9 cellular contexts compared by ENCODE assay signal in genomic region chr17:18442093-18442492, GRCh38. TPM values are rescaled to one million over a fixed set of nuclear protein-coding genes. Genes with fewer than 3 reads are reported as not detected.
DNase-seq lines count a peak whose midpoint lies in the region; ATAC-seq and TF ChIP-seq lines count a peak whose summit lies in the region.
"Not testable (repeated sequence)": the region's sequence is repeated elsewhere in the genome, so short reads cannot be mapped to it uniquely, and the experiment has no call there.
"Had no signal": no experiment of that assay in that cellular context is flagged by ENCODE, and none has a peak within 500 bp of the region (broad histone marks: within the 10 kb centered on the region; RNA-seq: fewer than 3 reads in every experiment).

No MANE protein-coding gene starts in this region.

- not testable (repeated sequence) for H3K36me3 ChIP-seq in Panc1 (ENCODE audit: control insufficient read depth, insufficient read depth, low read length); esophagus muscularis mucosa

- DNase-seq in CD4-positive, alpha-beta T cell = peak in 9 of 10 experiments; percentile 5 to 60 (median 37)
- DNase-seq in Panc1 (ENCODE audit: low read depth, low spot score); esophagus muscularis mucosa (ENCODE audit: extremely low spot score): not testable (repeated sequence)
- DNase-seq in activated CD8-positive, alpha-beta T cell treated with anti-CD3 and anti-CD28 coated beads for 36 hours = peak; percentile 75
- DNase-seq in activated naive CD4-positive, alpha-beta T cell treated with Interleukin-2 at 50 U/mL for 16 hours = peak; percentile 45
- DNase-seq in memory B cell (ENCODE audit: low spot score in 2 of 2) = peak in 1 of 2 donors; percentile 46
- peak; percentile 37 to 50 for DNase-seq in stimulated activated CD4-positive, alpha-beta T cell treated with anti-CD3 and anti-CD28 coated beads, Interleukin-1b, Interleukin-23, amount 100 ng/mL, for 4 hours (ENCODE audit: low read depth in 2 of 2)
- DNase-seq in stimulated activated CD8-positive, alpha-beta memory T cell treated with anti-CD3 and anti-CD28 coated beads, Interleukin-7, amount 100 ng/mL, for 48 hours (ENCODE audit: extremely low read depth in 1 of 2, low read depth in 1 of 2) = peak; percentile 14 to 30

- TF ChIP-seq POLR2A in esophagus muscularis mucosa (IDR thresholded peaks at IDR 0.05; ENCODE audit: low read depth) = not testable (repeated sequence)

- H3K4me3 Mint-ChIP-seq in CD4-positive, alpha-beta T cell; activated CD8-positive, alpha-beta T cell treated with anti-CD3 and anti-CD28 coated beads for 36 hours; memory B cell: not testable (repeated sequence)

- H3K4me1 Mint-ChIP-seq in CD4-positive, alpha-beta T cell (ENCODE audit: low read depth); activated CD8-positive, alpha-beta T cell treated with anti-CD3 and anti-CD28 coated beads for 36 hours (ENCODE audit: low read depth); memory B cell: not testable (repeated sequence)

- not testable (repeated sequence) for H3K4me3 ChIP-seq in Panc1 (ENCODE audit: low read depth in 2 of 2, low read length in 2 of 2); esophagus muscularis mucosa

- CTCF ChIA-PET in CD4-positive, alpha-beta T cell (lab: Charles Lee); Panc1 (lab: Charles Lee); activated CD8-positive, alpha-beta T cell treated with anti-CD3 and anti-CD28 coated beads for 36 hours (lab: Charles Lee): not testable (repeated sequence)

- not testable (repeated sequence) for H3K36me3 Mint-ChIP-seq in CD4-positive, alpha-beta T cell (ENCODE audit: low read depth); activated CD8-positive, alpha-beta T cell treated with anti-CD3 and anti-CD28 coated beads for 36 hours (ENCODE audit: low read depth); memory B cell

- H3K9me3 Mint-ChIP-seq in CD4-positive, alpha-beta T cell; activated CD8-positive, alpha-beta T cell treated with anti-CD3 and anti-CD28 coated beads for 36 hours; memory B cell: not testable (repeated sequence)

- not testable (repeated sequence) for H3K4me1 ChIP-seq in Panc1 (ENCODE audit: control insufficient read depth, insufficient read depth, low read length); esophagus muscularis mucosa

- H3K9me3 ChIP-seq in CD4-positive, alpha-beta T cell (ENCODE audit: control insufficient read depth, low read length); Panc1 (ENCODE audit: control insufficient read depth, insufficient read depth, low read depth, low read length); esophagus muscularis mucosa: not testable (repeated sequence)

- H3K27me3 ChIP-seq in CD4-positive, alpha-beta T cell (ENCODE audit: control insufficient read depth, insufficient read depth, low read length); Panc1 (ENCODE audit: control insufficient read depth, insufficient read depth, low read length); esophagus muscularis mucosa: not testable (repeated sequence)

- intact Hi-C loops in CD4-positive, alpha-beta T cell (cut with DNase I, micrococcal nuclease); Panc1 (cut with micrococcal nuclease; ENCODE audit: unreplicated experiment); activated CD8-positive, alpha-beta T cell treated with anti-CD3 and anti-CD28 coated beads for 36 hours (cut with micrococcal nuclease); esophagus muscularis mucosa (cut with DNase I): not testable (repeated sequence)

- not testable (repeated sequence) for H3K27me3 Mint-ChIP-seq in CD4-positive, alpha-beta T cell; activated CD8-positive, alpha-beta T cell treated with anti-CD3 and anti-CD28 coated beads for 36 hours; memory B cell

- not testable (repeated sequence) for BruUV-seq in Panc1 (replicated peaks; lab: Mats Ljungman, UMichigan)

- POLR2A ChIA-PET in CD4-positive, alpha-beta T cell (lab: Charles Lee); Panc1 (lab: Charles Lee); activated CD8-positive, alpha-beta T cell treated with anti-CD3 and anti-CD28 coated beads for 36 hours (lab: Charles Lee): not testable (repeated sequence)

- WGBS in esophagus muscularis mucosa = no CpG with 5 or more reads among the region's 9 CpGs

- not testable (repeated sequence) for H3K27ac Mint-ChIP-seq in CD4-positive, alpha-beta T cell; activated CD8-positive, alpha-beta T cell treated with anti-CD3 and anti-CD28 coated beads for 36 hours; memory B cell

- not testable (repeated sequence) for ATAC-seq in CD4-positive, alpha-beta T cell (ENCODE audit: poor library complexity)
- ATAC-seq in Panc1 (peak; percentile 88), memory B cell (ENCODE audit: low read depth) (peak; percentile 53)
- peak; percentile 51 for ATAC-seq in activated CD8-positive, alpha-beta T cell treated with anti-CD3 and anti-CD28 coated beads for 36 hours

- TF ChIP-seq EP300 in esophagus muscularis mucosa (IDR thresholded peaks at IDR 0.05) = not testable (repeated sequence)

- H3K27ac ChIP-seq in CD4-positive, alpha-beta T cell (ENCODE audit: low read depth, low read length); Panc1 (ENCODE audit: low read length); esophagus muscularis mucosa (replicated peaks in 1 of 4): not testable (repeated sequence)

- in situ Hi-C loops in Panc1 (cut with HindIII; ENCODE audit: low pct_unique_long_range_greater_than_20kb, low sequenced_read_pairs) = not testable (repeated sequence)

- not testable (repeated sequence) for TF ChIP-seq CTCF in CD4-positive, alpha-beta T cell (IDR thresholded peaks at IDR 0.05)
- TF ChIP-seq CTCF in Panc1 (IDR thresholded peaks at IDR 0.05) = peak; percentile 31
- TF ChIP-seq CTCF in activated CD8-positive, alpha-beta T cell treated with anti-CD3 and anti-CD28 coated beads for 36 hours (IDR thresholded peaks at IDR 0.05) = peak; percentile 24
- peak in 2 of 3 experiments; percentile 12 to 31 for TF ChIP-seq CTCF in esophagus muscularis mucosa (IDR thresholded peaks at IDR 0.05)

RNA-seq across cellular contexts. Expression of gene LGALS9C, which starts 34.5 kb away (rescaled TPM):
- not detected for total RNA-seq in CD4-positive, alpha-beta T cell
- total RNA-seq in Panc1 (2021; ENCODE audit: unreplicated experiment) = not detected
- polyA plus RNA-seq in Panc1 (2012; ENCODE audit: insufficient read length) = not detected
- total RNA-seq in activated CD8-positive, alpha-beta T cell treated with anti-CD3 and anti-CD28 coated beads for 36 hours = not detected
- total RNA-seq in esophagus muscularis mucosa = under 1 TPM in 2 of 4 donors, not detected in 2; 0.23 to 0.42 TPM
- total RNA-seq: SJSA1 had no signal
